ENCODE assay signal across 9 cellular contexts in the genomic region with DNA sequence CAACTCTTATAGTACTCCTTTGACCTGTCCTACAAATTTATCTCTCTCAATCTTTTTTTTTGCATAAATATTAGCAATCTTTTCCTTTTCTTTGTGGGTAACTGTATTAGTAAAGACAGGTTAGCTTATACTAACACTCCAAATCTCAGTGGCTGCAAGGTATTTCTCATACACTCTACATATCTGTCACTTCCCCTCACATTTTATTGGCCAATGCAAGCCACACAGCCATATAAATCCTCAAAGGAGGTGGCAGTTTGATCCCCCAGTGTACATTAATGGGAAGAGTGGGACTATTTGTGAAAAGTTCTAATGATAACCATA. TPM values are rescaled to one million over a fixed set of nuclear protein-coding genes. Genes with fewer than 3 reads are reported as not detected.
DNase-seq lines count a peak whose midpoint lies in the region; ATAC-seq and TF ChIP-seq lines count a peak whose summit lies in the region.
"Had no signal": no experiment of that assay in that cellular context is flagged by ENCODE, and none has a peak within 500 bp of the region (broad histone marks: within the 10 kb centered on the region; RNA-seq: fewer than 3 reads in every experiment).

No MANE protein-coding gene starts in this region.

- H3K36me3 ChIP-seq in ascending aorta = no peaks in the 10 kb centered on the region
- no peaks in the 10 kb centered on the region for H3K36me3 ChIP-seq in Caco-2 (ENCODE audit: control insufficient read depth, insufficient read depth, low read length)

- CTCF ChIA-PET in Caco-2 (lab: Charles Lee) = interaction anchor here (1.5 kb wide), 1 partner anchor 160 kb away, joined by 3 read pairs; no protein-coding TSS in a partner anchor

- H3K27ac Mint-ChIP-seq in natural killer cell treated with Interleukin-12 subunit alpha and Interleukin-12 subunit beta and Interleukin-15 and Interleukin-18, amount 100 ng/mL, for 72 hours = no peak overlapping the region
- H3K27ac Mint-ChIP-seq in Caco-2 (ENCODE audit: unreplicated experiment) = no peak overlapping the region

- POLR2A ChIA-PET in Caco-2 (lab: Charles Lee) = no interaction called here

- intact Hi-C loops in ascending aorta (cut with DNase I) (loop anchor here (5.0 kb wide), 1 partner anchor 260 kb away; no protein-coding TSS in a partner anchor), Caco-2 (cut with micrococcal nuclease; ENCODE audit: unreplicated experiment) (no loop called here)

- H3K9me3 ChIP-seq in ascending aorta (no peaks in the 10 kb centered on the region), Caco-2 (peaks cover 3% of the 10 kb centered on the region; the same call in 1 of the 2 replicates)

- ATAC-seq in GM19455 (IDR thresholded peaks at IDR 0.05; ENCODE audit: unreplicated experiment) = peak; percentile 44
- peak; percentile 34 for ATAC-seq in HG03280 (IDR thresholded peaks at IDR 0.05; ENCODE audit: unreplicated experiment)
- peak; percentile 76 to 89 for ATAC-seq in natural killer cell treated with Interleukin-12 subunit alpha and Interleukin-12 subunit beta and Interleukin-15 and Interleukin-18, amount 100 ng/mL, for 72 hours

- peaks cover 8 to 15% of the 10 kb centered on the region in 2 donors for H3K4me1 Mint-ChIP-seq in natural killer cell treated with Interleukin-12 subunit alpha and Interleukin-12 subunit beta and Interleukin-15 and Interleukin-18, amount 100 ng/mL, for 72 hours (ENCODE audit: low read depth in 2 of 2)
- H3K4me1 Mint-ChIP-seq in Caco-2 (ENCODE audit: low read depth, unreplicated experiment) = peaks cover 8% of the 10 kb centered on the region

- DNase-seq in ascending aorta (ENCODE audit: low spot score in 2 of 2) (no peak), mesenteric fat pad (ENCODE audit: low spot score) (no peak), Caco-2 (no peak), NCI-H82 treated with DMSO at 0.1 percent for 48 hours (lab: John Stamatoyannopoulos, UW; ENCODE audit: unreplicated experiment) (no peak), RPMI8226 (no peak)
- no peak for DNase-seq in natural killer cell treated with Interleukin-12 subunit alpha and Interleukin-12 subunit beta and Interleukin-15 and Interleukin-18, amount 100 ng/mL, for 72 hours (ENCODE audit: low spot score)

- no TSS peak for BruUV-seq in Caco-2 (replicated peaks; lab: Mats Ljungman, UMichigan)

- no peaks in the 10 kb centered on the region for H3K36me3 Mint-ChIP-seq in natural killer cell treated with Interleukin-12 subunit alpha and Interleukin-12 subunit beta and Interleukin-15 and Interleukin-18, amount 100 ng/mL, for 72 hours
- peaks cover 1% of the 10 kb centered on the region for H3K36me3 Mint-ChIP-seq in Caco-2 (ENCODE audit: insufficient read depth, unreplicated experiment)

- TF ChIP-seq CTCF in ascending aorta (IDR thresholded peaks at IDR 0.05) (no peak), Caco-2 (IDR thresholded peaks at IDR 0.05; ENCODE audit: insufficient read depth in 1 of 2, low read depth in 1 of 2, low read length in 1 of 2, severe bottlenecking in 1 of 2, unreplicated experiment in 1 of 2) (no peak)

- H3K27me3 Mint-ChIP-seq in natural killer cell treated with Interleukin-12 subunit alpha and Interleukin-12 subunit beta and Interleukin-15 and Interleukin-18, amount 100 ng/mL, for 72 hours = no peaks in the 10 kb centered on the region
- H3K27me3 Mint-ChIP-seq in Caco-2 (ENCODE audit: insufficient read depth, unreplicated experiment) = no peaks in the 10 kb centered on the region

- H3K27me3 ChIP-seq in ascending aorta (no peaks in the 10 kb centered on the region), Caco-2 (replicated peaks; ENCODE audit: control insufficient read depth, insufficient read depth, low read length) (no peaks in the 10 kb centered on the region)

- H3K4me3 ChIP-seq in ascending aorta = peak overlapping the region; percentile 36 to 57
- H3K4me3 ChIP-seq in Caco-2 (ENCODE audit: low read depth, low read length) = no peak overlapping the region
- H3K4me3 ChIP-seq: SK-N-MC had no signal

- H3K9me3 Mint-ChIP-seq in natural killer cell treated with Interleukin-12 subunit alpha and Interleukin-12 subunit beta and Interleukin-15 and Interleukin-18, amount 100 ng/mL, for 72 hours = no peaks in the 10 kb centered on the region
- H3K9me3 Mint-ChIP-seq in Caco-2 (ENCODE audit: unreplicated experiment) = no peaks in the 10 kb centered on the region

- H3K27ac ChIP-seq in ascending aorta = peak overlapping the region in 1 of 2 donors; percentile 41
- H3K27ac ChIP-seq: SK-N-MC had no signal

- H3K4me3 Mint-ChIP-seq in natural killer cell treated with Interleukin-12 subunit alpha and Interleukin-12 subunit beta and Interleukin-15 and Interleukin-18, amount 100 ng/mL, for 72 hours = no peak overlapping the region
- H3K4me3 Mint-ChIP-seq in Caco-2 (ENCODE audit: unreplicated experiment) = no peak overlapping the region

- H3K4me1 ChIP-seq in ascending aorta = no peaks in the 10 kb centered on the region
- peaks cover 25% of the 10 kb centered on the region for H3K4me1 ChIP-seq in Caco-2

RNA-seq across cellular contexts. Expression of gene EED, which starts 42.6 kb away (rescaled TPM):
- total RNA-seq in ascending aorta (16.1 TPM), mesenteric fat pad (13.5 TPM), Caco-2 (2022) (68.3 and 75.5 TPM in 2 replicates)
- total RNA-seq in natural killer cell treated with Interleukin-12 subunit alpha and Interleukin-12 subunit beta and Interleukin-15 and Interleukin-18, amount 100 ng/mL, for 72 hours = 100 to 1,000 TPM in 1 of 2 donors, 10 to 100 TPM in 1; 89.3 to 143 TPM
